In the genomic region with DNA sequence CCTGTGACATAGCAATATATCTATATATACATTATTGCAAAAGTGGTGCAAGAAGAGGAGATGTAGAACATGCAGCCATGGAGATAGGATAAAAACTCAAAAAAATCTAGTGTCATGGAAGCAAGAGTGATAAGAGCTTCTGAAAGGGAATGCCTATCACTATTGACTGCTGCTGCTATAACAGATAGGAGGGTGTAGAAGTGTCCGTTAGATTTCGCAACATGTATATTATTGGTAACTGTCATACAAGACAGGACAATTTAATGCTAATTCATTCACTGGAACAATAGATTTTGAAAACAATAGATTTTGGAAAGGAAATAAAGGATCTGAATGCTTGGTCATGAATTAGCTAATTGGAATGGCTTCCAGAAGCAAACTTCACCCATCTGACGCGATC, we compare ENCODE assay signal across 27 cellular contexts.
"Had no signal": no experiment of that assay in that cellular context is flagged by ENCODE, and none has a peak within 500 bp of the region (broad histone marks: within the 10 kb centered on the region; RNA-seq: fewer than 3 reads in every experiment).

No MANE protein-coding gene starts in this region.

- H3K4me1 ChIP-seq: esophagus muscularis mucosa, foreskin keratinocyte, gastrocnemius medialis had no signal

- H3K27me3 ChIP-seq: brain microvascular endothelial cell, esophagus muscularis mucosa, foreskin keratinocyte, gastrocnemius medialis, heart left ventricle had no signal

- H3K36me3 ChIP-seq: brain microvascular endothelial cell, esophagus muscularis mucosa, gastrocnemius medialis, heart left ventricle, WERI-Rb-1 had no signal

- ATAC-seq: activated CD4-positive, CD25-positive, alpha-beta regulatory T cell treated with anti-CD3 and anti-CD28 coated beads, Interleukin-2, amount 50 U/mL, for 24 hours; activated CD8-positive, alpha-beta T cell treated with anti-CD3 and anti-CD28 coated beads for 36 hours; activated T-cell treated with anti-CD3 and anti-CD28 coated beads, Interleukin-2, amount 50 U/mL, for 4 hours; activated T-helper 17 cell treated with anti-CD3 and anti-CD28 coated beads, Interleukin-2, amount 50 U/mL, for 72 hours; effector memory CD8-positive, alpha-beta T cell; foreskin keratinocyte; gastrocnemius medialis; heart left ventricle had no signal

- H3K4me3 ChIP-seq: esophagus muscularis mucosa, gastrocnemius medialis, heart left ventricle had no signal

- H3K27ac ChIP-seq: brain microvascular endothelial cell, esophagus muscularis mucosa, foreskin keratinocyte, gastrocnemius medialis, heart left ventricle, WERI-Rb-1 had no signal

- DNase-seq: activated B cell treated with CpG ODN at 0.5 μM for 24 hours; activated CD4-positive, alpha-beta T cell treated with anti-CD3 and anti-CD28 coated beads for 48 hours; activated CD4-positive, alpha-beta T cell treated with anti-CD3 and anti-CD28 coated beads, Interleukin-2, amount 50 U/mL, for 1 hour; activated CD4-positive, alpha-beta T cell treated with anti-CD3 and anti-CD28 coated beads, Interleukin-2, amount 50 U/mL, for 48 hours; activated CD8-positive, alpha-beta memory T cell treated with anti-CD3 and anti-CD28 coated beads for 24 hours; activated CD8-positive, alpha-beta T cell treated with anti-CD3 and anti-CD28 coated beads for 36 hours; activated effector memory CD4-positive, alpha-beta T cell treated with Interleukin-2 at 50 U/mL for 16 hours; activated gamma-delta T cell treated with Interleukin-2 at 50 U/mL for 16 hours; activated naive CD4-positive, alpha-beta T cell treated with anti-CD3 and anti-CD28 coated beads, Interleukin-2, amount 50 U/mL, for 16 hours; activated naive CD4-positive, alpha-beta T cell treated with Interleukin-2 at 50 U/mL for 16 hours; activated T-cell treated with anti-CD3 and anti-CD28 coated beads, Interleukin-2, amount 50 U/mL, for 4 hours; amniotic stem cell; anterior cingulate cortex; brain microvascular endothelial cell; cortex of kidney; dermis blood vessel endothelial cell; effector CD4-positive, alpha-beta T cell; effector memory CD8-positive, alpha-beta T cell; foreskin keratinocyte; gastrocnemius medialis; glutamatergic neuron; heart left ventricle; T-helper 2 cell; WERI-Rb-1 had no signal

- H3K9me3 ChIP-seq: esophagus muscularis mucosa, gastrocnemius medialis, heart left ventricle had no signal
